ENCODE assay signal across 9 cellular contexts in genomic region chr13:111216166-111216960, GRCh38.
DNase-seq lines count a peak whose midpoint lies in the region; ATAC-seq and TF ChIP-seq lines count a peak whose summit lies in the region.
"Had no signal": no experiment of that assay in that cellular context is flagged by ENCODE, and none has a peak within 500 bp of the region (broad histone marks: within the 10 kb centered on the region; RNA-seq: fewer than 3 reads in every experiment).

No MANE protein-coding gene starts in this region.

- DNase-seq in COLO668 (lab: John Stamatoyannopoulos, UW; ENCODE audit: unreplicated experiment) (peak; percentile 57), OCI-M1 (lab: John Stamatoyannopoulos, UW) (peak; percentile 21), astrocyte of the cerebellum (ENCODE audit: low read depth) (peak; percentile 19), kidney epithelial cell (ENCODE audit: low read depth) (no peak), Ammon's horn (ENCODE audit: low spot score) (no peak), NOMO-1 treated with dmso at 0.1 percent for 144 hours (lab: John Stamatoyannopoulos, UW; ENCODE audit: unreplicated experiment) (no peak)
- peak; percentile 2 to 28 for DNase-seq in stimulated activated CD8-positive, alpha-beta memory T cell treated with anti-CD3 and anti-CD28 coated beads, Interleukin-7, amount 100 ng/mL, for 48 hours (ENCODE audit: extremely low read depth in 1 of 2, low read depth in 1 of 2)

- no peaks in the 10 kb centered on the region for H3K27me3 ChIP-seq in kidney epithelial cell (ENCODE audit: control insufficient read depth, insufficient read depth, low read length)
- H3K27me3 ChIP-seq: neutrophil had no signal

- H3K4me3 ChIP-seq in astrocyte of the cerebellum (ENCODE audit: low read depth, low read length) (no peak overlapping the region), kidney epithelial cell (ENCODE audit: low read depth, low read length) (no peak overlapping the region)

- no peaks in the 10 kb centered on the region for H3K36me3 ChIP-seq in kidney epithelial cell (ENCODE audit: control insufficient read depth, insufficient read depth, low read length)

- peak; percentile 60 for TF ChIP-seq CTCF in astrocyte of the cerebellum (IDR thresholded peaks at IDR 0.05; ENCODE audit: low read depth, low read length, missing control alignments)
- peak; percentile 62 for TF ChIP-seq CTCF in kidney epithelial cell (IDR thresholded peaks at IDR 0.05; ENCODE audit: insufficient read depth, low read length, poor library complexity, severe bottlenecking)

- in situ Hi-C loops in astrocyte of the cerebellum (cut with HindIII; ENCODE audit: low sequenced_read_pairs): no loop called here

- ATAC-seq in GM21528 (IDR thresholded peaks at IDR 0.05; ENCODE audit: low FRiP score, unreplicated experiment): peak; percentile 57

Comparison
In these comparisons a context has a peak if more than half of its experiments do, and no peak if none do; other contexts are left out.
1. DNase-seq: peak in COLO668 (single experiment), OCI-M1 (single experiment), astrocyte of the cerebellum (single experiment) and stimulated activated CD8-positive, alpha-beta memory T cell treated with anti-CD3 and anti-CD28 coated beads, Interleukin-7, amount 100 ng/mL, for 48 hours (2 of 2); none in kidney epithelial cell (single experiment), Ammon's horn (single experiment) and NOMO-1 treated with dmso at 0.1 percent for 144 hours (single experiment).